In the genomic region with DNA sequence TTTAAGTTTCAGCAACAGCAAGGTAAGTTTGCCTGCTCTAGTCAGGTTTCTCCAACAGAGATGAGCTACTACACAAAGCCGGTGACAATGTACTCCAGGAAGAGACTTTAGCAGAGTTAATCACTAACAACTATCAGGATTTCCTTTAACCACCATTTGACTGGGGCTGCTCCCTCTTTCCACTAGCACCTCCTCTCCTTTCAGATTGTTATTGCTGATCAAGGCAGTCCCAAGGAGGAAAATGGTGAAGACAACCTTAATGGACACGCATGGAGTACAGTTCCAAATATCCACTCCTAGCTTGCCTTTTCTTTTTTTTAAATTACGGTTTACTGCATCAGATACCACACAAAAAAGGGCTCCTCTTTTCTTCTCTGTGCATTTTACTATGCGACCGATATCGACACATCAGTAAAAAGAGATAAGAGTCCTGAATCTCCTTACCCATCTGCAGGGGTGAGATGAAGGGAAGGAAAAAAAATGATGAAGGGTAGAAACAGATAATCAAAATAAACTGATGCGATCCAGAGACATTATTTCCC, we compare ENCODE assay signal across 8 cellular contexts. TPM values are rescaled to one million over a fixed set of nuclear protein-coding genes. Genes with fewer than 3 reads are reported as not detected.
DNase-seq lines count a peak whose midpoint lies in the region; ATAC-seq and TF ChIP-seq lines count a peak whose summit lies in the region.

No MANE protein-coding gene starts in this region.

- no peak for TF ChIP-seq POLR2A in testis (IDR thresholded peaks at IDR 0.05)

- BruUV-seq in A673 (replicated peaks; lab: Mats Ljungman, UMichigan) = TSS peak; percentile 44

- ATAC-seq in left lung (peak; percentile 20), HG02981 (IDR thresholded peaks at IDR 0.05; ENCODE audit: unreplicated experiment) (no peak)

- TF ChIP-seq CTCF in A673 (conservative IDR thresholded peaks at IDR 0.05; ENCODE audit: low read depth, low read length) (no peak), GM12875 (IDR thresholded peaks at IDR 0.05; ENCODE audit: borderline replicate concordance, insufficient read depth, low read depth, low read length) (no peak), brain microvascular endothelial cell (IDR thresholded peaks at IDR 0.05; ENCODE audit: low read depth, low read length, missing control alignments) (no peak), left lung (IDR thresholded peaks at IDR 0.05) (no peak), testis (IDR thresholded peaks at IDR 0.05) (no peak)

- H3K4me1 ChIP-seq in A673 (ENCODE audit: insufficient read depth, low read length, poor library complexity, severe bottlenecking) (peaks cover 40% of the 10 kb centered on the region), left lung (peaks cover 13 to 45% of the 10 kb centered on the region in 2 donors), testis (peaks cover 31% of the 10 kb centered on the region)

- H3K36me3 ChIP-seq in A673 (ENCODE audit: insufficient read depth, low read length, poor library complexity, severe bottlenecking) (peaks cover under 1% of the 10 kb centered on the region), brain microvascular endothelial cell (replicated peaks) (no peaks in the 10 kb centered on the region), left lung (no peaks in the 10 kb centered on the region), testis (ENCODE audit: low read depth, missing control alignments) (no peaks in the 10 kb centered on the region)

- intact Hi-C loops in A673 (cut with micrococcal nuclease; ENCODE audit: unreplicated experiment) = loop anchor here (5.0 kb wide), 1 partner anchor 49 kb away; no protein-coding TSS in a partner anchor
- intact Hi-C loops in left lung (cut with DNase I) = no loop called here
- intact Hi-C loops in testis (cut with DNase I; ENCODE audit: low total_unique reads) = no loop called here

- CTCF ChIA-PET in A673 (lab: Charles Lee) = interaction anchor here (1.0 kb wide), 1 partner anchor 48 kb away, joined by 3 read pairs; no protein-coding TSS in a partner anchor

- H3K4me3 ChIP-seq in A673 (ENCODE audit: low read depth, low read length, poor library complexity, severe bottlenecking) (peak overlapping the region; percentile 81), GM12875 (ENCODE audit: low read depth, low read length) (peak overlapping the region; percentile 92), brain microvascular endothelial cell (ENCODE audit: low read depth, low read length) (peak overlapping the region; percentile 94), left lung (peak overlapping the region; percentile 83 to 92), testis (peak overlapping the region; percentile 73 to 86)

- POLR2A ChIA-PET in A673 (lab: Charles Lee; ENCODE audit: low non-redundant PET) = no interaction called here

- H3K9me3 ChIP-seq in A673 (ENCODE audit: low read depth, low read length, poor library complexity, severe bottlenecking) (no peaks in the 10 kb centered on the region), left lung (no peaks in the 10 kb centered on the region), testis (no peaks in the 10 kb centered on the region)

- DNase-seq in A673 (ENCODE audit: low spot score) (peak; percentile 38), NCI-H2227 (lab: John Stamatoyannopoulos, UW; ENCODE audit: unreplicated experiment) (peak; percentile 15), brain microvascular endothelial cell (peak; percentile 22), left lung (no peak), testis (no peak), H4 (ENCODE audit: low spot score) (no peak)

- 4 to 7% methylated on average over 7 of the region's 7 CpGs for WGBS in testis, 2 donors

- H3K27ac ChIP-seq in A673 (ENCODE audit: low read depth, low read length, poor library complexity, severe bottlenecking) (peak overlapping the region; percentile 81), brain microvascular endothelial cell (peak overlapping the region; percentile 93), left lung (peak overlapping the region; percentile 83 to 89), testis (peak overlapping the region; percentile 86 to 90)

- in situ Hi-C loops in brain microvascular endothelial cell (cut with HindIII; ENCODE audit: low pct_ligation_motif_present, low sequenced_read_pairs) = no loop called here

- H3K27me3 ChIP-seq in A673 (replicated peaks; ENCODE audit: insufficient read depth, low read depth, low read length, poor library complexity) (no peaks in the 10 kb centered on the region), brain microvascular endothelial cell (replicated peaks) (no peaks in the 10 kb centered on the region), left lung (no peaks in the 10 kb centered on the region), testis (no peaks in the 10 kb centered on the region)

RNA-seq across cellular contexts. Expression of gene FAM222B, which starts 30.9 kb away (rescaled TPM):
- total RNA-seq in A673 (2021) (27.3 and 31.8 TPM in 2 replicates), left lung (10 to 100 TPM; 16.5 to 25.4 TPM), testis (10 to 100 TPM; 69.6 to 74.5 TPM)
- polyA plus RNA-seq in testis (ENCODE audit: insufficient read depth, low read depth, low replicate concordance) = 84.5 TPM
- 3.6 and 4.1 TPM in 2 replicates for total RNA-seq in H4 (2014; rRNA removed; shearing (Covaris generic))

RNA-seq across cellular contexts. Expression of gene ERAL1, which starts 43.2 kb away (rescaled TPM):
- total RNA-seq in A673 (2021) = 80.5 and 85.2 TPM in 2 replicates
- 10 to 100 TPM; 30.0 to 33.4 TPM for total RNA-seq in left lung
- total RNA-seq in testis = 10 to 100 TPM; 61.1 to 75.2 TPM
- polyA plus RNA-seq in testis (ENCODE audit: insufficient read depth, low read depth, low replicate concordance) = 54.8 TPM
- total RNA-seq in H4 (2014; rRNA removed; shearing (Covaris generic)) = 23.4 and 37.5 TPM in 2 replicates

Comparison
In these comparisons a context has a peak if more than half of its experiments do, and no peak if none do; other contexts are left out.
1. DNase-seq: peak in A673 (single experiment), NCI-H2227 (single experiment) and brain microvascular endothelial cell (single experiment); none in left lung (0 of 2), testis (single experiment) and H4 (single experiment).
2. Peak in every context shown above with its lines, with median percentiles within 50 percentile points of each other: H3K27ac ChIP-seq and H3K4me3 ChIP-seq.